Comparison of ENCODE assay signal across 16 cellular contexts in genomic region chr5:107743357-107744000, GRCh38.
DNase-seq lines count a peak whose midpoint lies in the region; ATAC-seq and TF ChIP-seq lines count a peak whose summit lies in the region.
"Had no signal": no experiment of that assay in that cellular context is flagged by ENCODE, and none has a peak within 500 bp of the region (broad histone marks: within the 10 kb centered on the region; RNA-seq: fewer than 3 reads in every experiment).

No MANE protein-coding gene starts in this region.

- no TSS peak for BruUV-seq in mammary epithelial cell (replicated peaks; lab: Mats Ljungman, UMichigan)

- 85% methylated on average over 3 of the region's 3 CpGs for WGBS in mammary epithelial cell (ENCODE audit: low coverage, missing lambda C conversion rate)
- WGBS in adrenal gland, 4 donors = 47 to 91% (median 72%) methylated on average over 3 of the region's 3 CpGs

- H3K9ac ChIP-seq in Karpas-422 (ENCODE audit: low read length) (no peak overlapping the region), mammary epithelial cell (ENCODE audit: insufficient read depth, low read length) (no peak overlapping the region)

- peaks cover 3% of the 10 kb centered on the region; the same call in 1 of the 2 replicates for H3K9me2 ChIP-seq in Karpas-422 (replicated peaks; ENCODE audit: insufficient read depth, low read length)

- no peaks in the 10 kb centered on the region for H3K9me3 ChIP-seq in Karpas-422 (ENCODE audit: low read length)
- no peaks in the 10 kb centered on the region for H3K9me3 ChIP-seq in mammary epithelial cell (replicated peaks; ENCODE audit: insufficient read depth, low read length)
- no peaks in the 10 kb centered on the region for H3K9me3 ChIP-seq in adrenal gland (replicated peaks in 1 of 3)
- H3K9me3 ChIP-seq in effector memory CD4-positive, alpha-beta T cell (ENCODE audit: control insufficient read depth, low read length) = no peaks in the 10 kb centered on the region
- H3K9me3 ChIP-seq: mucosa of descending colon, psoas muscle had no signal

- H3K79me2 ChIP-seq in Karpas-422 (ENCODE audit: low read length) = no peaks in the 10 kb centered on the region
- H3K79me2 ChIP-seq in mammary epithelial cell (ENCODE audit: insufficient read depth, low read length) = no peaks in the 10 kb centered on the region

- H3K4me1 ChIP-seq in Karpas-422 (ENCODE audit: low read length) (no peaks in the 10 kb centered on the region), mammary epithelial cell (ENCODE audit: insufficient read depth, low read length) (peaks cover 5% of the 10 kb centered on the region), adrenal gland (replicated peaks in 1 of 2) (no peaks in the 10 kb centered on the region)
- no peaks in the 10 kb centered on the region for H3K4me1 ChIP-seq in effector memory CD4-positive, alpha-beta T cell (ENCODE audit: control insufficient read depth, insufficient read depth, low read length, poor library complexity, severe bottlenecking)
- H3K4me1 ChIP-seq: psoas muscle had no signal

- CTCF ChIA-PET in mammary epithelial cell (lab: Charles Lee; ENCODE audit: low non-redundant PET) = no interaction called here

- H3K36me3 ChIP-seq in Karpas-422 (ENCODE audit: insufficient read depth, low read length) (no peaks in the 10 kb centered on the region), mammary epithelial cell (ENCODE audit: insufficient read depth, low read length) (no peaks in the 10 kb centered on the region), adrenal gland (replicated peaks in 1 of 2) (no peaks in the 10 kb centered on the region)
- H3K36me3 ChIP-seq in effector memory CD4-positive, alpha-beta T cell (ENCODE audit: control insufficient read depth, insufficient read depth, low read length) = no peaks in the 10 kb centered on the region

- H3K27me3 ChIP-seq in Karpas-422 (ENCODE audit: low read length) (no peaks in the 10 kb centered on the region), mammary epithelial cell (ENCODE audit: insufficient read depth, low read length) (no peaks in the 10 kb centered on the region), adrenal gland (no peaks in the 10 kb centered on the region)
- H3K27me3 ChIP-seq in effector memory CD4-positive, alpha-beta T cell (replicated peaks; ENCODE audit: control insufficient read depth, insufficient read depth, low read length, poor library complexity, severe bottlenecking) = no peaks in the 10 kb centered on the region

- dilution Hi-C loops in mammary epithelial cell (cut with HindIII; ENCODE audit: low sequenced_read_pairs) = no loop called here

- no peak for ATAC-seq in HG03135 (IDR thresholded peaks at IDR 0.05; ENCODE audit: unreplicated experiment)
- ATAC-seq in sciatic nerve = no peak
- ATAC-seq: mucosa of descending colon; psoas muscle; stimulated activated effector memory CD8-positive, alpha-beta T cell treated with anti-CD3 and anti-CD28 coated beads, Interleukin-12 subunit alpha, Interleukin-12 subunit beta, amount 100 ng/mL, for 72 hours had no signal

- TF ChIP-seq CTCF in mammary epithelial cell (conservative IDR thresholded peaks at IDR 0.05 in 1 of 2, IDR thresholded peaks at IDR 0.05 in 1 of 2; ENCODE audit: extremely low read depth in 1 of 2, insufficient read depth in 1 of 2, low read depth in 1 of 2, low read length in 2 of 2) = no peak
- TF ChIP-seq CTCF in adrenal gland (IDR thresholded peaks at IDR 0.05) = no peak

- no peak for TF ChIP-seq POLR2A in adrenal gland (IDR thresholded peaks at IDR 0.05)

- in situ Hi-C loops in mammary epithelial cell (cut with MboI; ENCODE audit: low sequenced_read_pairs in 2 of 2) = no loop called here

- H3K27ac ChIP-seq in Karpas-422 (ENCODE audit: low read length) (no peak overlapping the region), mammary epithelial cell (ENCODE audit: insufficient read depth, low read depth, low read length) (no peak overlapping the region), adrenal gland (no peak overlapping the region)
- no peak overlapping the region for H3K27ac ChIP-seq in effector memory CD4-positive, alpha-beta T cell (ENCODE audit: insufficient read depth, low read length, poor library complexity, severe bottlenecking)
- H3K27ac ChIP-seq: psoas muscle had no signal

- H3K4me2 ChIP-seq in Karpas-422 (ENCODE audit: low read depth, low read length, poor library complexity, severe bottlenecking) = no peak overlapping the region
- H3K4me2 ChIP-seq in mammary epithelial cell (ENCODE audit: insufficient read depth, low read depth, low read length) = peak overlapping the region; percentile 22

- DNase-seq in AG08396 (ENCODE audit: low spot score) (peak; percentile 24), Karpas-422 (peak; percentile 25), mammary epithelial cell (peak; percentile 71), iris pigment epithelial cell (ENCODE audit: low read depth) (peak; percentile 49), adrenal gland (no peak), sciatic nerve (ENCODE audit: low spot score) (no peak)
- no peak for DNase-seq in effector memory CD4-positive, alpha-beta T cell
- DNase-seq: activated CD4-positive, alpha-beta T cell treated with anti-CD3 and anti-CD28 coated beads for 1 hour; activated T-cell treated with anti-CD3 and anti-CD28 coated beads, Interleukin-2, amount 50 U/mL, for 48 hours; mucosa of descending colon; NCI-H1694 treated with DMSO at 0.1 percent for 48 hours; NK-92 treated with Interleukin-12 subunit alpha and Interleukin-12 subunit beta, amount 100 ng/mL, for 24 hours; psoas muscle; stimulated activated CD4-positive, alpha-beta T cell treated with anti-CD3 and anti-CD28 coated beads, Interleukin-2, amount 100 ng/mL, for 48 hours had no signal

- H2AFZ ChIP-seq in Karpas-422 (ENCODE audit: low read length) (no peak overlapping the region), mammary epithelial cell (ENCODE audit: low read depth, low read length) (peak overlapping the region; percentile 69)

- H3K4me3 ChIP-seq in Karpas-422 (ENCODE audit: low read length) (no peak overlapping the region), mammary epithelial cell (replicated peaks in 1 of 3; ENCODE audit: insufficient read depth in 1 of 3, low read depth in 2 of 3, low read length in 3 of 3) (no peak overlapping the region), adrenal gland (no peak overlapping the region)
- no peak overlapping the region for H3K4me3 ChIP-seq in effector memory CD4-positive, alpha-beta T cell (ENCODE audit: insufficient read depth, low read depth, low read length, poor library complexity, severe bottlenecking)
- H3K4me3 ChIP-seq: mucosa of descending colon, psoas muscle had no signal

- no peaks in the 10 kb centered on the region for H4K20me1 ChIP-seq in Karpas-422 (ENCODE audit: insufficient read depth, low read depth, low read length)
- no peaks in the 10 kb centered on the region for H4K20me1 ChIP-seq in mammary epithelial cell (ENCODE audit: insufficient read depth, low read length)

- intact Hi-C loops in mammary epithelial cell (cut with micrococcal nuclease) = no loop called here
- intact Hi-C loops in adrenal gland (cut with DNase I) = no loop called here
- intact Hi-C loops in sciatic nerve (cut with DNase I) = no loop called here

Comparison
In these comparisons a context has a peak if more than half of its experiments do, and no peak if none do; other contexts are left out.
1. DNase-seq: peak in AG08396 (single experiment), Karpas-422 (single experiment), mammary epithelial cell (single experiment) and iris pigment epithelial cell (single experiment); none in adrenal gland (0 of 7), sciatic nerve (single experiment) and effector memory CD4-positive, alpha-beta T cell (0 of 3).